Comparison of ENCODE assay signal across 9 cellular contexts in the genomic region with DNA sequence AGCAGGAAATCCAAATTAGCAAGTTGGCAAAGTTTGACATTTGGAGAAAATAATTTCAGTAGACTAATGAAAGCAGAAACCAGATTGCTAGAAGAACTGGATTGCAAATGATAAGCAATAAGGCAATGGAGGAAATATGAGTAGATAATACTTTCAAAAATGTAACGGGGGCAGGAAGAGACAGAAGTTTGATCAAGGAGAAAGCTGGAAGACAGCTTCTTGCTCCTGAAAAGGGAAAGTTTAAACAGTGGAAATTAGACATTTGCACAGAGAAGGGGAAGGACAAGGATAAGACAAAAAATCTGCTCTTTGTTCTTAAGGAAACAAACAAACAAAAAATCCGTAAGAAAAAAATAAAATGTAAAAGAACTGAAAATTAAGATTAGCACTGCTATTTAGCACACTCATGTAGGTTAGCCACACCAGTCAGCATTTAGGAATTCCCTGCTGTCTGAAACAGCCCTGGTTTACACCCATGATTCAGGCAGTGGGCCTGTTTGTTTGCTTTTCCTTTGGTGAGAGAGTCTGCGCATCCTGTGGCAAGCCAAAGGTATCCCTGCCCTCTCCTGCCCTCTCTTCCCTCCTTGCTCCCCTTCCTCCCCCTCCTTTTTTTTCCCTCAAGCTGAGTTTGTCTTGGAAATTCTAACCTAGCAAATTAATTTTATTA.
DNase-seq lines count a peak whose midpoint lies in the region; TF ChIP-seq lines count a peak whose summit lies in the region.
"Had no signal": no experiment of that assay in that cellular context is flagged by ENCODE, and none has a peak within 500 bp of the region (broad histone marks: within the 10 kb centered on the region; RNA-seq: fewer than 3 reads in every experiment).

No MANE protein-coding gene starts in this region.

- POLR2A ChIA-PET in Caco-2 (lab: Charles Lee): no interaction called here

- peaks cover 6% of the 10 kb centered on the region for H3K4me1 Mint-ChIP-seq in Caco-2 (ENCODE audit: low read depth, unreplicated experiment)
- H3K4me1 Mint-ChIP-seq in mesothelial cell of epicardium: peaks cover 18% of the 10 kb centered on the region
- H3K4me1 Mint-ChIP-seq: central memory CD8-positive, alpha-beta T cell had no signal

- H3K9me3 ChIP-seq in Caco-2: no peaks in the 10 kb centered on the region
- no peaks in the 10 kb centered on the region for H3K9me3 ChIP-seq in MG63

- no peak for DNase-seq in Caco-2
- peak; percentile 84 for DNase-seq in MG63
- peak; percentile 85 for DNase-seq in dermis blood vessel endothelial cell
- no peak for DNase-seq in mesothelial cell of epicardium (ENCODE audit: low spot score in 2 of 2, unreplicated experiment in 2 of 2)
- no peak for DNase-seq in NCI-H2107 treated with DMSO at 0.1 percent for 48 hours (lab: John Stamatoyannopoulos, UW; ENCODE audit: unreplicated experiment)
- DNase-seq in amygdala (lab: John Stamatoyannopoulos, UW): no peak
- no peak for DNase-seq in RPMI8226
- DNase-seq in stimulated activated CD8-positive, alpha-beta memory T cell treated with anti-CD3 and anti-CD28 coated beads, Interleukin-4, amount 100 ng/mL, for 48 hours: no peak

- CTCF ChIA-PET in Caco-2 (lab: Charles Lee): no interaction called here

- no peaks in the 10 kb centered on the region for H3K36me3 ChIP-seq in Caco-2 (ENCODE audit: control insufficient read depth, insufficient read depth, low read length)
- H3K36me3 ChIP-seq in MG63: no peaks in the 10 kb centered on the region

- H3K4me3 Mint-ChIP-seq in Caco-2 (ENCODE audit: unreplicated experiment) (no peak overlapping the region), mesothelial cell of epicardium (no peak overlapping the region)
- H3K4me3 Mint-ChIP-seq: central memory CD8-positive, alpha-beta T cell had no signal

- BruUV-seq in Caco-2 (replicated peaks; lab: Mats Ljungman, UMichigan): no TSS peak

- H3K27ac Mint-ChIP-seq in Caco-2 (ENCODE audit: unreplicated experiment) (peak overlapping the region; percentile 53), mesothelial cell of epicardium (peak overlapping the region; percentile 22)

- no peaks in the 10 kb centered on the region for H3K9me3 Mint-ChIP-seq in Caco-2 (ENCODE audit: unreplicated experiment)
- peaks cover 11% of the 10 kb centered on the region for H3K9me3 Mint-ChIP-seq in mesothelial cell of epicardium
- H3K9me3 Mint-ChIP-seq: central memory CD8-positive, alpha-beta T cell had no signal

- H3K27me3 ChIP-seq in Caco-2 (replicated peaks; ENCODE audit: control insufficient read depth, insufficient read depth, low read length) (no peaks in the 10 kb centered on the region), MG63 (no peaks in the 10 kb centered on the region)

- H3K27me3 Mint-ChIP-seq in Caco-2 (ENCODE audit: insufficient read depth, unreplicated experiment) (no peaks in the 10 kb centered on the region), mesothelial cell of epicardium (ENCODE audit: low read depth) (no peaks in the 10 kb centered on the region)

- H3K36me3 Mint-ChIP-seq in Caco-2 (ENCODE audit: insufficient read depth, unreplicated experiment): no peaks in the 10 kb centered on the region
- H3K36me3 Mint-ChIP-seq in mesothelial cell of epicardium: no peaks in the 10 kb centered on the region

- H3K4me3 ChIP-seq in Caco-2 (ENCODE audit: low read depth, low read length) (no peak overlapping the region), MG63 (no peak overlapping the region)

- peaks cover 6% of the 10 kb centered on the region; the same call in 1 of the 2 replicates for H3K4me1 ChIP-seq in Caco-2

- TF ChIP-seq CTCF in Caco-2 (IDR thresholded peaks at IDR 0.05; ENCODE audit: insufficient read depth in 1 of 2, low read depth in 1 of 2, low read length in 1 of 2, severe bottlenecking in 1 of 2, unreplicated experiment in 1 of 2) (no peak), mesothelial cell of epicardium (IDR thresholded peaks at IDR 0.05; ENCODE audit: unreplicated experiment) (no peak)

- intact Hi-C loops in Caco-2 (cut with micrococcal nuclease; ENCODE audit: unreplicated experiment): no loop called here

Comparison
In these comparisons a context has a peak if more than half of its experiments do, and no peak if none do; other contexts are left out.
1. DNase-seq: peak in MG63 (single experiment) and dermis blood vessel endothelial cell (single experiment); none in Caco-2 (0 of 2), mesothelial cell of epicardium (0 of 2), NCI-H2107 treated with DMSO at 0.1 percent for 48 hours (single experiment), amygdala (0 of 56), RPMI8226 (single experiment) and stimulated activated CD8-positive, alpha-beta memory T cell treated with anti-CD3 and anti-CD28 coated beads, Interleukin-4, amount 100 ng/mL, for 48 hours (single experiment).